25 cellular contexts compared by ENCODE assay signal in genomic region chr11:45988922-45989321, GRCh38.
"Had no signal": no experiment of that assay in that cellular context is flagged by ENCODE, and none has a peak within 500 bp of the region (broad histone marks: within the 10 kb centered on the region; RNA-seq: fewer than 3 reads in every experiment).

No MANE protein-coding gene starts in this region.

- H3K27ac Mint-ChIP-seq: activated CD4-positive, alpha-beta T cell treated with anti-CD3 and anti-CD28 coated beads, Interleukin-2, amount 10 ng/mL, durations not matched to agents 24 days and 14 days; activated CD8-positive, alpha-beta memory T cell treated with anti-CD3 and anti-CD28 coated beads, Interleukin-2, amount 10 ng/mL, durations not matched to agents 7 days and 5 days; activated naive CD4-positive, alpha-beta T cell treated with anti-CD3 and anti-CD28 coated beads, Interleukin-2, amount 50 U/mL, for 24 hours; activated T-cell treated with anti-CD3 and anti-CD28 coated beads, Interleukin-2, amount 50 U/mL, for 24 hours; activated T-helper 1 cell treated with anti-CD3 and anti-CD28 coated beads, Interleukin-12 subunit alpha, Interleukin-12 subunit beta, Interleukin-2, Interleukin-4 antibody, amounts not matched to agents 30 ng/mL and 10 ng/mL and 1 ng/mL, durations not matched to agents 14 hours and 24 hours and 36 hours had no signal

- H3K4me3 ChIP-seq: Peyer's patch, SJCRH30 had no signal

- H3K9me3 Mint-ChIP-seq: activated CD4-positive, alpha-beta T cell treated with anti-CD3 and anti-CD28 coated beads, Interleukin-2, amount 10 ng/mL, durations not matched to agents 24 days and 14 days; activated naive CD4-positive, alpha-beta T cell treated with anti-CD3 and anti-CD28 coated beads, Interleukin-2, amount 50 U/mL, for 24 hours; activated T-cell treated with anti-CD3 and anti-CD28 coated beads, Interleukin-2, amount 50 U/mL, for 24 hours; activated T-helper 1 cell treated with anti-CD3 and anti-CD28 coated beads, Interleukin-12 subunit alpha, Interleukin-12 subunit beta, Interleukin-2, Interleukin-4 antibody, amounts not matched to agents 30 ng/mL and 10 ng/mL and 1 ng/mL, durations not matched to agents 14 hours and 24 hours and 36 hours had no signal

- H3K9me2 ChIP-seq: SK-N-SH had no signal

- H3K27me3 Mint-ChIP-seq: activated CD4-positive, alpha-beta T cell treated with anti-CD3 and anti-CD28 coated beads, Interleukin-2, amount 10 ng/mL, durations not matched to agents 24 days and 14 days; activated CD8-positive, alpha-beta memory T cell treated with anti-CD3 and anti-CD28 coated beads, Interleukin-2, amount 10 ng/mL, durations not matched to agents 7 days and 5 days; activated naive CD4-positive, alpha-beta T cell treated with anti-CD3 and anti-CD28 coated beads, Interleukin-2, amount 50 U/mL, for 24 hours; activated T-cell treated with anti-CD3 and anti-CD28 coated beads, Interleukin-2, amount 50 U/mL, for 24 hours had no signal

- DNase-seq: activated CD4-positive, alpha-beta T cell treated with anti-CD3 and anti-CD28 coated beads for 1 hour; activated CD4-positive, alpha-beta T cell treated with anti-CD3 and anti-CD28 coated beads, Interleukin-2, amount 10 ng/mL, durations not matched to agents 24 days and 14 days; activated CD4-positive, alpha-beta T cell treated with anti-CD3 and anti-CD28 coated beads, Interleukin-2, amount 50 U/mL, for 48 hours; activated CD8-positive, alpha-beta memory T cell treated with anti-CD3 and anti-CD28 coated beads, Interleukin-2, amount 10 ng/mL, durations not matched to agents 7 days and 5 days; activated effector memory CD4-positive, alpha-beta T cell treated with Interleukin-2 at 50 U/mL for 16 hours; activated naive CD4-positive, alpha-beta T cell; activated T-cell treated with anti-CD3 and anti-CD28 coated beads, Interleukin-2, amount 50 U/mL, for 24 hours; aorta; central memory CD4-positive, alpha-beta T cell; NCI-H1048; NCI-H146; NCI-H1930; NCI-H2171; NCI-H2227 treated with DMSO at 0.1 percent for 48 hours; NCI-H526; NK-92 treated with Interleukin-12 subunit alpha and Interleukin-12 subunit beta, amount 100 ng/mL, for 24 hours; Peyer's patch; Right ventricle myocardium superior; SJCRH30; SK-N-SH; SW 1271 had no signal

- ATAC-seq: activated CD8-positive, alpha-beta memory T cell treated with anti-CD3 and anti-CD28 coated beads, Interleukin-2, amount 10 ng/mL, durations not matched to agents 7 days and 5 days had no signal

- H3K9me3 ChIP-seq: Peyer's patch, SJCRH30, SK-N-SH had no signal

- H3K9ac ChIP-seq: SK-N-SH had no signal

- H3K27me3 ChIP-seq: Peyer's patch, SJCRH30 had no signal

- FAIRE-seq: bronchial epithelial cell had no signal

- H3K4me1 ChIP-seq: Peyer's patch, SJCRH30 had no signal

- H3K36me3 ChIP-seq: Peyer's patch, SJCRH30 had no signal

- H3K4me2 ChIP-seq: SK-N-SH had no signal

- H3K4me3 Mint-ChIP-seq: activated CD4-positive, alpha-beta T cell treated with anti-CD3 and anti-CD28 coated beads, Interleukin-2, amount 10 ng/mL, durations not matched to agents 24 days and 14 days; activated CD8-positive, alpha-beta memory T cell treated with anti-CD3 and anti-CD28 coated beads, Interleukin-2, amount 10 ng/mL, durations not matched to agents 7 days and 5 days; activated naive CD4-positive, alpha-beta T cell treated with anti-CD3 and anti-CD28 coated beads, Interleukin-2, amount 50 U/mL, for 24 hours; activated T-cell treated with anti-CD3 and anti-CD28 coated beads, Interleukin-2, amount 50 U/mL, for 24 hours; activated T-helper 1 cell treated with anti-CD3 and anti-CD28 coated beads, Interleukin-12 subunit alpha, Interleukin-12 subunit beta, Interleukin-2, Interleukin-4 antibody, amounts not matched to agents 30 ng/mL and 10 ng/mL and 1 ng/mL, durations not matched to agents 14 hours and 24 hours and 36 hours had no signal

- H3K27ac ChIP-seq: Peyer's patch, RWPE1, SJCRH30 had no signal

- H3K36me3 Mint-ChIP-seq: activated CD8-positive, alpha-beta memory T cell treated with anti-CD3 and anti-CD28 coated beads, Interleukin-2, amount 10 ng/mL, durations not matched to agents 7 days and 5 days; activated naive CD4-positive, alpha-beta T cell treated with anti-CD3 and anti-CD28 coated beads, Interleukin-2, amount 50 U/mL, for 24 hours had no signal
